Comparison of ENCODE assay signal across 17 cellular contexts in the genomic region with DNA sequence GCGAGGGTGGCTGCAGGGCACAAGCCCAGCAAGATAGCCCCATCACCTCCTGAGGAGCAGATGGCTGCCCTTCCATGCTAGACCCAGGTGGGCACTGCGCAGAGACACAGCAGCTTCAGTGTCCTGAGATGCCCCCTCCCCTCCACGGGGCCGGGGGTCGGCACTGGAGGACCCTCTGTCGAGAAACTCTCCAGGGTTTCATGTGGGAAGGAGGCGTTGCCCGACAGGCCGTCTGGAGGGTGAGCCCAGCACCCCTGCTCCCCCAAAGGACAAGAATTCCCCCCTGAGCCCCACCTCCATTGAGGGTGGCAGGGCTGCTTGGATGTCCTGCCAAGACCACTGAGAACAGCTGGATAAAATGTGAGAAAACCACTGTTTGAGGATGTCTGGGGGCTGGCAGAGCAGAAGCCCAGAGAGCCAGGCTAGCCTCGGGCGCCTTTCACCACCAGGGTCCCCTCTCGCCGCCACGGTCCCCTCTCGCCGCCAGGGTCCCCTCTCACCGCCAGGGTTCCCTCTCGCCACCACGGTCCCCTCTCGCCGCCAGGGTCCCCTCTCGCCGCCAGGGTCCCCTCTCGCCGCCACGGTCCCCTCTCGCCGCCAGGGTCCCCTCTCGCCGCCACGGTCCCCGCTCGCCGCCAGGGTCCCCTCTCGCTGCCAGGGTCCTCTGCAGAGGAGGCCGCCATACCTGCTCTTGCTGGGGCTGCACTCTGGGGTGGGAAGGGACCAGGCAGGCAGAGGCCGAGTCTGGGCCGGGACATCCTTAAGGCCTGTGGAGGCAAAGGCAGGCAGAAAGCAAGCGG. TPM values are rescaled to one million over a fixed set of nuclear protein-coding genes. Genes with fewer than 3 reads are reported as not detected.
DNase-seq lines count a peak whose midpoint lies in the region; ATAC-seq, FAIRE-seq and TF ChIP-seq lines count a peak whose summit lies in the region.
"Had no signal": no experiment of that assay in that cellular context is flagged by ENCODE, and none has a peak within 500 bp of the region (broad histone marks: within the 10 kb centered on the region; RNA-seq: fewer than 3 reads in every experiment).

No MANE protein-coding gene starts in this region.

- TF ChIP-seq RAD21 in HepG2 (CRISPR knock-in tag; IDR thresholded peaks at IDR 0.05), result no peak

- H3K27me3 ChIP-seq in HepG2 (ENCODE audit: control insufficient read depth in 1 of 2, insufficient read depth in 2 of 2, low read length in 2 of 2) (no peaks in the 10 kb centered on the region), psoas muscle (ENCODE audit: insufficient read depth in 3 of 3, low read length in 2 of 3) (peaks cover 0 to 5% (median 2%) of the 10 kb centered on the region in 3 donors)
- H3K27me3 ChIP-seq: MG63 had no signal

- no peak for TF ChIP-seq CTCF in CD14-positive monocyte (IDR thresholded peaks at IDR 0.05)
- TF ChIP-seq CTCF in chondrocyte (IDR thresholded peaks at IDR 0.05), result no peak
- TF ChIP-seq CTCF in HepG2 (CRISPR knock-in tag; IDR thresholded peaks at IDR 0.05), result no peak
- no peak for TF ChIP-seq CTCF in psoas muscle (IDR thresholded peaks at IDR 0.05)
- TF ChIP-seq CTCF in HFFc6 (IDR thresholded peaks at IDR 0.05), result no peak

- CTCF ChIA-PET in HepG2 (lab: Yijun Ruan, JAX; ENCODE audit: low intra/inter-chr PET ratio, low total read pairs), result no interaction called here

- H3K36me3 Mint-ChIP-seq in CD14-positive monocyte (no peaks in the 10 kb centered on the region), chondrocyte (ENCODE audit: low read depth) (peaks cover 24% of the 10 kb centered on the region), HFFc6 (ENCODE audit: low read depth) (peaks cover 29% of the 10 kb centered on the region)

- H3K27ac ChIP-seq in HepG2 (ENCODE audit: extremely low read length, insufficient read depth, low read length), result no peak overlapping the region
- no peak overlapping the region for H3K27ac ChIP-seq in psoas muscle

- POLR2A ChIA-PET in HepG2 (lab: Yijun Ruan, JAX), result interaction anchor here (1.1 kb wide), 1 partner anchor 28 kb away, joined by 4 read pairs; no protein-coding TSS in a partner anchor

- DNase-seq in CD14-positive monocyte (ENCODE audit: low spot score), result peak; percentile 42
- DNase-seq in chondrocyte (ENCODE audit: low spot score), result peak; percentile 75
- DNase-seq in HepG2 (ENCODE audit: low spot score), result no peak
- DNase-seq in psoas muscle, result peak; percentile 2 to 31
- no peak for DNase-seq in HFFc6
- DNase-seq in activated CD4-positive, alpha-beta T cell treated with anti-CD3 and anti-CD28 coated beads for 4 hours, result no peak
- no peak for DNase-seq in NCI-H748 treated with DMSO at 0.1 percent for 48 hours (lab: John Stamatoyannopoulos, UW)
- DNase-seq: Calu3, IMR-90, Karpas-422, MG63, NCI-H1092 treated with DMSO at 0.1 percent for 48 hours, NCI-H2227 treated with DMSO at 0.1 percent for 48 hours, NCI-H524 had no signal

- no peak overlapping the region for H3K4me3 ChIP-seq in HepG2 (replicated peaks in 1 of 3; ENCODE audit: insufficient read depth in 1 of 3, low read depth in 2 of 3, low read length in 3 of 3)
- no peak overlapping the region for H3K4me3 ChIP-seq in psoas muscle
- H3K4me3 ChIP-seq: HAP-1, MG63 had no signal

- no TSS peak for BruUV-seq in HepG2 (replicated peaks; lab: Mats Ljungman, UMichigan)

- in situ Hi-C loops in HepG2 (cut with HindIII; ENCODE audit: extremely low pct_ligation_motif_present, low pct_unique_long_range_greater_than_20kb), result no loop called here

- H3K4me3 Mint-ChIP-seq in CD14-positive monocyte (no peak overlapping the region), chondrocyte (ENCODE audit: unreplicated experiment) (no peak overlapping the region), HFFc6 (no peak overlapping the region)
- H3K4me3 Mint-ChIP-seq: CD4-positive, alpha-beta T cell had no signal

- no peak overlapping the region for H3K9ac ChIP-seq in HepG2 (ENCODE audit: insufficient read depth, low read depth, low read length)

- H3K9me3 ChIP-seq in HepG2 (ENCODE audit: low read length) (no peaks in the 10 kb centered on the region), psoas muscle (no peaks in the 10 kb centered on the region)
- H3K9me3 ChIP-seq: HAP-1 had no signal

- H3K4me1 ChIP-seq in HepG2 (ENCODE audit: insufficient read depth, low read length) (no peaks in the 10 kb centered on the region), psoas muscle (no peaks in the 10 kb centered on the region)
- H3K4me1 ChIP-seq: HAP-1 had no signal

- no peaks in the 10 kb centered on the region for H4K20me1 ChIP-seq in HepG2 (ENCODE audit: insufficient read depth, low read length)

- H3K27me3 Mint-ChIP-seq in CD14-positive monocyte (ENCODE audit: low read depth in 3 of 3) (peaks cover 0 to 7% (median 2%) of the 10 kb centered on the region in 3 donors), chondrocyte (ENCODE audit: low read depth) (no peaks in the 10 kb centered on the region), HFFc6 (ENCODE audit: insufficient read depth) (peaks cover 3% of the 10 kb centered on the region)
- H3K27me3 Mint-ChIP-seq: CD4-positive, alpha-beta T cell had no signal

- no peaks in the 10 kb centered on the region for H3K4me1 Mint-ChIP-seq in CD14-positive monocyte
- H3K4me1 Mint-ChIP-seq in chondrocyte (ENCODE audit: low read depth), result no peaks in the 10 kb centered on the region
- no peaks in the 10 kb centered on the region for H3K4me1 Mint-ChIP-seq in HFFc6 (ENCODE audit: low read depth)

- intact Hi-C loops in CD14-positive monocyte (cut with micrococcal nuclease) (no loop called here), HepG2 (cut with micrococcal nuclease; ENCODE audit: unreplicated experiment) (no loop called here), psoas muscle (cut with DNase I) (no loop called here)

- TF ChIP-seq POLR2A in HepG2 (IDR thresholded peaks at IDR 0.05; ENCODE audit: insufficient read depth in 1 of 2, low read depth in 2 of 2, low read length in 2 of 2), result no peak

- no peak overlapping the region for H3K27ac Mint-ChIP-seq in CD14-positive monocyte
- H3K27ac Mint-ChIP-seq in chondrocyte (ENCODE audit: unreplicated experiment), result peak overlapping the region; percentile 27
- H3K27ac Mint-ChIP-seq in HFFc6, result no peak overlapping the region
- H3K27ac Mint-ChIP-seq: CD4-positive, alpha-beta T cell had no signal

- no peaks in the 10 kb centered on the region for H3K79me2 ChIP-seq in HepG2 (ENCODE audit: insufficient read depth, low read length)

- H3K36me3 ChIP-seq in HepG2 (replicated peaks in 1 of 2; ENCODE audit: control insufficient read depth in 1 of 2, insufficient read depth in 2 of 2, low read length in 2 of 2) (peaks cover 15 to 35% of the 10 kb centered on the region in 2 experiments), psoas muscle (ENCODE audit: insufficient read depth in 1 of 2, low read depth in 1 of 2) (peaks cover 0 to 5% of the 10 kb centered on the region in 2 donors)
- H3K36me3 ChIP-seq: MG63 had no signal

- TF ChIP-seq EP300 in HepG2 (IDR thresholded peaks at IDR 0.05; ENCODE audit: low read depth in 2 of 2, low read length in 2 of 2) (no peak), HepG2 (CRISPR knock-in tag; IDR thresholded peaks at IDR 0.05; ENCODE audit: borderline replicate concordance) (no peak)

- H3K4me2 ChIP-seq in HepG2 (ENCODE audit: low read depth, low read length), result no peak overlapping the region

- no peak overlapping the region for H2AFZ ChIP-seq in HepG2 (ENCODE audit: low read length)

- FAIRE-seq in HepG2 (lab: Jason Lieb, UNC), result no peak

- 98% methylated on average over 37 of the region's 39 CpGs for WGBS in HepG2 (ENCODE audit: low lambda C conversion rate)
- 93 to 96% (median 95%) methylated on average over 35 to 39 of the region's 39 CpGs for WGBS in psoas muscle, 3 donors

- no peak for ATAC-seq in HepG2
- ATAC-seq in psoas muscle, result no peak
- ATAC-seq in HG02588 (IDR thresholded peaks at IDR 0.05; ENCODE audit: unreplicated experiment), result no peak

- H3K9me3 Mint-ChIP-seq in CD14-positive monocyte, result peaks cover 0 to 5% (median 4%) of the 10 kb centered on the region in 7 donors
- H3K9me3 Mint-ChIP-seq in chondrocyte (ENCODE audit: low read depth), result no peaks in the 10 kb centered on the region
- peaks cover 12% of the 10 kb centered on the region for H3K9me3 Mint-ChIP-seq in HFFc6
- H3K9me3 Mint-ChIP-seq: CD4-positive, alpha-beta T cell had no signal

TF ChIP-seq in HepG2, 621 proteins besides CTCF, POLR2A, EP300 and RAD21:
- peak; percentile 69 for TF ChIP-seq AGO2 (optimal IDR thresholded peaks at IDR 0.05; ENCODE audit: low read depth, low read length)
- TF ChIP-seq, protein P1, sequence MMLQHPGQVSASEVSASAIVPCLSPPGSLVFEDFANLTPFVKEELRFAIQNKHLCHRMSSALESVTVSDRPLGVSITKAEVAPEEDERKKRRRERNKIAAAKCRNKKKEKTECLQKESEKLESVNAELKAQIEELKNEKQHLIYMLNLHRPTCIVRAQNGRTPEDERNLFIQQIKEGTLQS (CRISPR knock-in tag; IDR thresholded peaks at IDR 0.05), result no peak

RNA-seq across cellular contexts. Expression of gene SLC19A1, which starts 44.2 kb away (rescaled TPM):
- polyA plus RNA-seq in CD14-positive monocyte (10 to 100 TPM; 39.9 to 53.0 TPM), HepG2 (2011; rRNA removed) (23.0 and 31.0 TPM in 2 replicates), psoas muscle (1 to 10 TPM; 2.3 to 3.8 (median 3.1) TPM)
- total RNA-seq in chondrocyte (6.5 to 12.7 TPM (median 7.8 TPM) in 3 replicates), HepG2 (2016; rRNA removed; fragmentation: Illumina TruSeq; extraction: Trizol) (12.6 and 21.8 TPM in 2 replicates), psoas muscle (1 to 10 TPM; 1.4 to 2.8 (median 1.9) TPM)
- 4.8 and 5.6 TPM in 2 replicates for total RNA-seq in HepG2 (2016; cell fraction: cytosol; rRNA removed; fragmentation: Illumina TruSeq; extraction: Trizol; ENCODE audit: low read depth)
- total RNA-seq in HepG2 (2016; cell fraction: insoluble cytoplasmic fraction; rRNA removed; fragmentation: Illumina TruSeq; extraction: Trizol), result 11.0 and 23.6 TPM in 2 replicates
- total RNA-seq in HepG2 (2016; cell fraction: membrane; rRNA removed; fragmentation: Illumina TruSeq; extraction: Trizol), result 10.8 TPM in 2 replicates
- 21.2 and 27.4 TPM in 2 replicates for total RNA-seq in HepG2 (2016; cell fraction: nucleus; rRNA removed; fragmentation: Illumina TruSeq; extraction: Trizol)
- 14.5 and 24.7 TPM in 2 replicates for polyA plus RNA-seq in HepG2 (2011; cell fraction: cytosol; rRNA removed)
- 49.0 and 62.1 TPM in 2 replicates for polyA plus RNA-seq in HepG2 (2011; cell fraction: nucleus; rRNA removed)
- 18.0 and 36.8 TPM in 2 replicates for polyA plus RNA-seq in HepG2 (2012)
- 3.7 and 4.0 TPM in 2 replicates for polyA plus RNA-seq in HepG2 (2016; cell fraction: cytosol; fragmentation: Illumina TruSeq; extraction: Trizol; ENCODE audit: low read depth)
- polyA plus RNA-seq in HepG2 (2016; cell fraction: insoluble cytoplasmic fraction; fragmentation: Illumina TruSeq; extraction: Trizol; ENCODE audit: low read depth), result 11.1 and 13.0 TPM in 2 replicates
- polyA plus RNA-seq in HepG2 (2016; cell fraction: membrane; fragmentation: Illumina TruSeq; extraction: Trizol; ENCODE audit: low read depth), result 6.4 and 7.2 TPM in 2 replicates
- 44.5 and 46.0 TPM in 2 replicates for polyA plus RNA-seq in HepG2 (2016; cell fraction: nucleus; fragmentation: Illumina TruSeq; extraction: Trizol; ENCODE audit: insufficient read depth, low read depth)
- 42.0 and 128 TPM in 2 replicates for polyA minus RNA-seq in HepG2 (2011; rRNA and poly(A)+ RNA removed; ENCODE audit: low replicate concordance)
- 32.2 and 34.4 TPM in 2 replicates for polyA minus RNA-seq in HepG2 (2011; cell fraction: cytosol; rRNA and poly(A)+ RNA removed)
- polyA minus RNA-seq in HepG2 (2011; cell fraction: nucleus; rRNA and poly(A)+ RNA removed), result 12.2 and 14.7 TPM in 2 replicates
- 10 to 100 TPM; 12.3 to 15.9 (median 14.6) TPM for total RNA-seq in HFFc6 (2021; fragmentation: NEBNext Ultra II Directional; extraction: Animal tissue kit (Norgen Biotek cat#: 25700))

Comparison
In these comparisons a context has a peak if more than half of its experiments do, and no peak if none do; other contexts are left out.
1. DNase-seq: peak in CD14-positive monocyte (single experiment), chondrocyte (single experiment) and psoas muscle (2 of 2); none in HepG2 (single experiment), HFFc6 (single experiment), activated CD4-positive, alpha-beta T cell treated with anti-CD3 and anti-CD28 coated beads for 4 hours (0 of 2) and NCI-H748 treated with DMSO at 0.1 percent for 48 hours (single experiment).